Comparison of ENCODE assay signal across 6 cellular contexts in genomic region chr7:8509601-8510000, GRCh38.
"Had no signal": no experiment of that assay in that cellular context is flagged by ENCODE, and none has a peak within 500 bp of the region (broad histone marks: within the 10 kb centered on the region; RNA-seq: fewer than 3 reads in every experiment).

No MANE protein-coding gene starts in this region.

- H3K27ac Mint-ChIP-seq: IgD-negative memory B cell had no signal

- H3K27ac ChIP-seq: HL-60 had no signal

- H3K4me3 Mint-ChIP-seq: IgD-negative memory B cell had no signal

- ATAC-seq: HepG2, K562 had no signal

- H3K36me3 Mint-ChIP-seq: IgD-negative memory B cell had no signal

- DNase-seq: IMR-90, KBM-7 had no signal

- H3K4me1 Mint-ChIP-seq: IgD-negative memory B cell had no signal

- H3K4me3 ChIP-seq: K562 had no signal
